In the genomic region with DNA sequence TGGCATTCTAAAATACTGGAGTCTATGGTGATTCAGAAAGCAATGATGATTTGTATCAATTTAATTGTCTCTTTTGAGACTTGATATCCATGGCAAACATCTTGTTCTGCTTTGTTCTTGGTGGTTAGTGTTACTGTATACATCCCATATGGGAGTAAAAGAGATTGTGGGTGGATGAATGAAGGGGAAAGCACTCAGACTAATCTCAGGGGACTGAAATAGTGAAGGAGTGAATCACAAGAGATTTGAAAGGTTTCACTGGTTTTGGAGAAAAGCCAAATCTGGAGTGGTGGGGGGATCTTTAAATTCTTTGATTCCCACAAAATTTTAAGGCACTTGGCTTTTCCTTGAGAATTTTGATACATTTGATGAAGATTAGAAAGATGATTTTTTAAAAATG, we compare ENCODE assay signal across 15 cellular contexts.
A peak's percentile ranks its signal among the peaks of the same experiment; 100 is the strongest.
DNase-seq lines count a peak whose midpoint lies in the region; TF ChIP-seq lines count a peak whose summit lies in the region.
"Had no signal": no experiment of that assay in that cellular context is flagged by ENCODE, and none has a peak within 500 bp of the region (broad histone marks: within the 10 kb centered on the region; RNA-seq: fewer than 3 reads in every experiment).

No MANE protein-coding gene starts in this region.

- H3K9me3 Mint-ChIP-seq in Caco-2 (ENCODE audit: unreplicated experiment): no peaks in the 10 kb centered on the region

- H3K27ac Mint-ChIP-seq in Caco-2 (ENCODE audit: unreplicated experiment): no peak overlapping the region
- H3K27ac Mint-ChIP-seq: activated CD4-positive, alpha-beta memory T cell treated with anti-CD3 and anti-CD28 coated beads for 36 hours had no signal

- H3K4me1 ChIP-seq in fibroblast of lung (ENCODE audit: control insufficient read depth, extremely low read depth, insufficient read depth, low read length) (no peaks in the 10 kb centered on the region), osteoblast (ENCODE audit: insufficient read depth, low read length) (peaks cover 21% of the 10 kb centered on the region), Caco-2 (no peaks in the 10 kb centered on the region)
- H3K4me1 ChIP-seq: adrenal gland had no signal

- CTCF ChIA-PET in Caco-2 (lab: Charles Lee): no interaction called here

- H3K79me2 ChIP-seq in fibroblast of lung (ENCODE audit: control insufficient read depth, insufficient read depth, low read length): no peaks in the 10 kb centered on the region
- no peaks in the 10 kb centered on the region for H3K79me2 ChIP-seq in osteoblast (ENCODE audit: insufficient read depth, low read length)

- no peaks in the 10 kb centered on the region for H4K20me1 ChIP-seq in fibroblast of lung (ENCODE audit: control insufficient read depth, extremely low read depth, insufficient read depth, low read length)
- H4K20me1 ChIP-seq in osteoblast (ENCODE audit: insufficient read depth, low read length): no peaks in the 10 kb centered on the region

- H3K27me3 ChIP-seq in fibroblast of lung (ENCODE audit: control insufficient read depth, insufficient read depth, low read length): no peaks in the 10 kb centered on the region
- no peaks in the 10 kb centered on the region for H3K27me3 ChIP-seq in osteoblast (ENCODE audit: insufficient read depth, low read length)
- H3K27me3 ChIP-seq in Caco-2 (replicated peaks; ENCODE audit: control insufficient read depth, insufficient read depth, low read length): no peaks in the 10 kb centered on the region
- no peaks in the 10 kb centered on the region for H3K27me3 ChIP-seq in MG63
- H3K27me3 ChIP-seq: adrenal gland, neutrophil had no signal

- TF ChIP-seq CTCF in fibroblast of lung (conservative IDR thresholded peaks at IDR 0.05 in 1 of 2, IDR thresholded peaks at IDR 0.05 in 1 of 2; ENCODE audit: low read depth in 1 of 2, low read length in 2 of 2) (no peak), osteoblast (IDR thresholded peaks at IDR 0.05; ENCODE audit: extremely low read depth, low read depth, low read length) (no peak), Caco-2 (IDR thresholded peaks at IDR 0.05; ENCODE audit: insufficient read depth in 1 of 2, low read depth in 1 of 2, low read length in 1 of 2, severe bottlenecking in 1 of 2, unreplicated experiment in 1 of 2) (no peak)

- H3K4me3 ChIP-seq in fibroblast of lung (replicated peaks in 1 of 4; ENCODE audit: control extremely low read depth in 1 of 4, insufficient read depth in 1 of 4, low read depth in 3 of 4, low read length in 4 of 4): no peak overlapping the region
- no peak overlapping the region for H3K4me3 ChIP-seq in osteoblast (ENCODE audit: insufficient read depth, low read length)
- H3K4me3 ChIP-seq in Caco-2 (ENCODE audit: low read depth, low read length): no peak overlapping the region
- no peak overlapping the region for H3K4me3 ChIP-seq in MG63
- H3K4me3 ChIP-seq: adrenal gland had no signal

- no peaks in the 10 kb centered on the region for H3K27me3 Mint-ChIP-seq in Caco-2 (ENCODE audit: insufficient read depth, unreplicated experiment)
- H3K27me3 Mint-ChIP-seq: activated CD4-positive, alpha-beta memory T cell treated with anti-CD3 and anti-CD28 coated beads for 36 hours had no signal

- no peak overlapping the region for H3K27ac ChIP-seq in fibroblast of lung (ENCODE audit: insufficient read depth, low read length)
- peak overlapping the region; percentile 29 for H3K27ac ChIP-seq in osteoblast (ENCODE audit: low read depth, low read length)
- H3K27ac ChIP-seq: adrenal gland, neutrophil had no signal

- no TSS peak for BruUV-seq in Caco-2 (replicated peaks; lab: Mats Ljungman, UMichigan)

- no peak overlapping the region for H3K4me2 ChIP-seq in fibroblast of lung (ENCODE audit: extremely low read depth, insufficient read depth, low read length)
- H3K4me2 ChIP-seq in osteoblast (ENCODE audit: insufficient read depth, low read length): peak overlapping the region; percentile 58

- intact Hi-C loops in Caco-2 (cut with micrococcal nuclease; ENCODE audit: unreplicated experiment): no loop called here

- H3K9me3 ChIP-seq in fibroblast of lung (ENCODE audit: control insufficient read depth, insufficient read depth, low read depth, low read length) (no peaks in the 10 kb centered on the region), osteoblast (ENCODE audit: low read depth, low read length) (no peaks in the 10 kb centered on the region), Caco-2 (no peaks in the 10 kb centered on the region), MG63 (no peaks in the 10 kb centered on the region)
- H3K9me3 ChIP-seq: adrenal gland, neutrophil had no signal

- no peaks in the 10 kb centered on the region for H3K36me3 Mint-ChIP-seq in Caco-2 (ENCODE audit: insufficient read depth, unreplicated experiment)
- H3K36me3 Mint-ChIP-seq: activated CD4-positive, alpha-beta memory T cell treated with anti-CD3 and anti-CD28 coated beads for 36 hours had no signal

- H3K4me3 Mint-ChIP-seq in Caco-2 (ENCODE audit: unreplicated experiment): no peak overlapping the region
- H3K4me3 Mint-ChIP-seq: activated CD4-positive, alpha-beta memory T cell treated with anti-CD3 and anti-CD28 coated beads for 36 hours had no signal

- peak; percentile 86 for DNase-seq in EL
- DNase-seq in NCI-H69 (lab: John Stamatoyannopoulos, UW): peak; percentile 84
- DNase-seq in fibroblast of lung (ENCODE audit: low read depth in 2 of 2): peak; percentile 58 to 94
- DNase-seq in osteoblast (ENCODE audit: insufficient read length, low spot score, missing footprints): no peak
- no peak for DNase-seq in NCI-H1048 (lab: John Stamatoyannopoulos, UW)
- no peak for DNase-seq in Caco-2
- DNase-seq in MG63: no peak
- DNase-seq in OCI-M2 (lab: John Stamatoyannopoulos, UW; ENCODE audit: unreplicated experiment): no peak
- DNase-seq: activated CD4-positive, alpha-beta memory T cell treated with anti-CD3 and anti-CD28 coated beads for 36 hours; adrenal gland; dermis blood vessel endothelial cell; Karpas-422; NCI-H1436 treated with DMSO at 0.1 percent for 48 hours; NCI-H446 treated with DMSO at 0.1 percent for 48 hours had no signal

- H3K9ac ChIP-seq in fibroblast of lung (ENCODE audit: insufficient read depth, low read length): no peak overlapping the region

- H3K4me1 Mint-ChIP-seq in Caco-2 (ENCODE audit: low read depth, unreplicated experiment): no peaks in the 10 kb centered on the region

- no peaks in the 10 kb centered on the region for H3K36me3 ChIP-seq in fibroblast of lung (ENCODE audit: control insufficient read depth, insufficient read depth, low read length)
- H3K36me3 ChIP-seq in osteoblast (ENCODE audit: insufficient read depth, low read length): no peaks in the 10 kb centered on the region
- no peaks in the 10 kb centered on the region for H3K36me3 ChIP-seq in Caco-2 (ENCODE audit: control insufficient read depth, insufficient read depth, low read length)
- H3K36me3 ChIP-seq in MG63: no peaks in the 10 kb centered on the region
- H3K36me3 ChIP-seq: adrenal gland, neutrophil had no signal

- H2AFZ ChIP-seq in fibroblast of lung (ENCODE audit: low read length) (no peak overlapping the region), osteoblast (ENCODE audit: low read length) (no peak overlapping the region)

- POLR2A ChIA-PET in Caco-2 (lab: Charles Lee): no interaction called here

Comparison
In these comparisons a context has a peak if more than half of its experiments do, and no peak if none do; other contexts are left out.
1. DNase-seq: peak in EL (single experiment), NCI-H69 (single experiment) and fibroblast of lung (2 of 2); none in osteoblast (single experiment), NCI-H1048 (single experiment), Caco-2 (0 of 2), MG63 (single experiment) and OCI-M2 (single experiment).